ENCODE assay signal across 9 cellular contexts in the genomic region with DNA sequence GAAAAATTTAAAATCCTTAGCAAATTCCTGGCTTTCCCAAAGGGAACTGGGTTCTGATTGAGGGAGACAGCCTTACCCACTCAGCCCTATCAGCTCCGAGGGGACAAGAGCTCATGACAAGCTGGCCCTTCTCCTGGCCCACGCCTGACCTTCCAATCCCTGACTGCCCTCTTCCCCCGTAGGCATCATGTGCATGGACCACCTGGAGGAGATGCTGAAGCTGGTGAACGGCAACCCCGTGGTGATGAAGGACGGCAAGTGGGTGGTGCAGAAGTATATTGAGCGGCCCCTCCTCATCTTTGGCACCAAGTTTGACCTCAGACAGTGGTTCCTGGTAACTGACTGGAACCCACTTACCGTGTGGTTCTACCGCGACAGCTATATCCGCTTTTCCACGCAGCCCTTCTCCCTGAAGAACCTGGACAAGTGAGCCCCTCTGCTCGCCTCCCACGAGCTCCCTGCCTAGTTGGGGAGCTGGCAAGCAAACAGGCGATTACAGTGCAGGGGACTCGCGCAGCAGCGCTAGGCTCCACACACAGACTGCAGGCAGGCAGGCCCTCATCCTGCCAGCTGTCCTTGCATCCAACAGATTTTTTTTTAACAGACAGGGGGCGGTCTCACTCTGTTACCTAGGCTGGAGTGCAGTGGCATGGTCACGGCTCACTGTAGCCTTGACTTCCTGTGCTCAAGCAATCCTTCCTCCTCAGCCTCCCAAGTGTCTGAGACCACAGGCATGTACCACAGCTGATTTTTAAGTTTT. TPM values are rescaled to one million over a fixed set of nuclear protein-coding genes. Genes with fewer than 3 reads are reported as not detected.
DNase-seq lines count a peak whose midpoint lies in the region; ATAC-seq and TF ChIP-seq lines count a peak whose summit lies in the region.
"Had no signal": no experiment of that assay in that cellular context is flagged by ENCODE, and none has a peak within 500 bp of the region (broad histone marks: within the 10 kb centered on the region; RNA-seq: fewer than 3 reads in every experiment).

No MANE protein-coding gene starts in this region.

- peak in 3 of 6 experiments; percentile 23 to 41 (median 26) for TF ChIP-seq CTCF in upper lobe of left lung (IDR thresholded peaks at IDR 0.05)

- H3K9me3 Mint-ChIP-seq in activated naive CD4-positive, alpha-beta T cell treated with anti-CD3 and anti-CD28 coated beads for 36 hours = no peaks in the 10 kb centered on the region

- H3K27ac ChIP-seq in upper lobe of left lung = no peak overlapping the region

- H3K4me1 ChIP-seq in upper lobe of left lung = no peaks in the 10 kb centered on the region

- peak; percentile 48 for DNase-seq in activated naive CD4-positive, alpha-beta T cell treated with anti-CD3 and anti-CD28 coated beads for 36 hours
- DNase-seq in activated naive CD4-positive, alpha-beta T cell (lab: John Stamatoyannopoulos, UW) = no peak
- DNase-seq in SHP77 (lab: John Stamatoyannopoulos, UW) = peak; percentile 52 to 64
- no peak for DNase-seq in upper lobe of left lung
- DNase-seq in LoVo (ENCODE audit: low spot score) = no peak

- H3K27me3 Mint-ChIP-seq in activated naive CD4-positive, alpha-beta T cell treated with anti-CD3 and anti-CD28 coated beads for 36 hours (ENCODE audit: low read depth) = no peaks in the 10 kb centered on the region

- ATAC-seq in esophagus mucosa (peak; percentile 35), upper lobe of left lung (ENCODE audit: low FRiP score in 2 of 2) (peak; percentile 37 to 39), HG03565 (IDR thresholded peaks at IDR 0.05; ENCODE audit: unreplicated experiment) (no peak), HG03354 (IDR thresholded peaks at IDR 0.05; ENCODE audit: poor library complexity, severe bottlenecking, unreplicated experiment) (no peak)

- WGBS in upper lobe of left lung, 2 donors = 87 to 88% methylated on average over 15 to 20 of the region's 20 CpGs

- no peak overlapping the region for H3K27ac Mint-ChIP-seq in activated naive CD4-positive, alpha-beta T cell treated with anti-CD3 and anti-CD28 coated beads for 36 hours

- TF ChIP-seq EP300 in upper lobe of left lung (IDR thresholded peaks at IDR 0.05) = no peak

- CTCF ChIA-PET in activated naive CD4-positive, alpha-beta T cell treated with anti-CD3 and anti-CD28 coated beads for 36 hours (lab: Charles Lee) = interaction anchor here (0.8 to 1.4 kb wide), 5 partner anchors 19 to 105 kb away, joined by 3 to 6 read pairs (median 4); a partner anchor contains a TSS

- H3K36me3 ChIP-seq in upper lobe of left lung = peaks cover 0 to 31% (median 13%) of the 10 kb centered on the region in 4 donors

- TF ChIP-seq POLR2A in upper lobe of left lung (IDR thresholded peaks at IDR 0.05) = no peak

- H3K4me3 ChIP-seq in upper lobe of left lung = no peak overlapping the region

- H3K4me3 Mint-ChIP-seq in activated naive CD4-positive, alpha-beta T cell treated with anti-CD3 and anti-CD28 coated beads for 36 hours = no peak overlapping the region

- intact Hi-C loops in activated naive CD4-positive, alpha-beta T cell treated with anti-CD3 and anti-CD28 coated beads for 36 hours (cut with micrococcal nuclease) = no loop called here

- peaks cover 9% of the 10 kb centered on the region for H3K4me1 Mint-ChIP-seq in activated naive CD4-positive, alpha-beta T cell treated with anti-CD3 and anti-CD28 coated beads for 36 hours (ENCODE audit: low read depth)

- peaks cover 14% of the 10 kb centered on the region for H3K36me3 Mint-ChIP-seq in activated naive CD4-positive, alpha-beta T cell treated with anti-CD3 and anti-CD28 coated beads for 36 hours (ENCODE audit: low read depth)

- H3K27me3 ChIP-seq in upper lobe of left lung = no peaks in the 10 kb centered on the region

- H3K9me3 ChIP-seq in upper lobe of left lung = no peaks in the 10 kb centered on the region

RNA-seq across cellular contexts. Expression of a gene that starts 16.8 kb away (rescaled TPM):
- 10 to 100 TPM; 82.0 to 83.7 TPM for total RNA-seq in activated naive CD4-positive, alpha-beta T cell treated with anti-CD3 and anti-CD28 coated beads for 36 hours
- total RNA-seq in esophagus mucosa (29.1 TPM), upper lobe of left lung (10 to 100 TPM; 23.8 to 58.7 (median 34.9) TPM)

RNA-seq across cellular contexts. Expression of a gene that starts 16.9 kb away (rescaled TPM):
- total RNA-seq in activated naive CD4-positive, alpha-beta T cell treated with anti-CD3 and anti-CD28 coated beads for 36 hours = 10 to 100 TPM; 46.3 to 47.1 TPM
- total RNA-seq in esophagus mucosa (12.3 TPM), upper lobe of left lung (100 to 1,000 TPM in 2 of 6 donors, 10 to 100 TPM in 4; 33.0 to 544 (median 64.4) TPM)

RNA-seq across cellular contexts. Expression of a gene that starts 34.1 kb away (rescaled TPM):
- total RNA-seq in activated naive CD4-positive, alpha-beta T cell treated with anti-CD3 and anti-CD28 coated beads for 36 hours = 100 to 1,000 TPM; 141 to 144 TPM
- total RNA-seq in esophagus mucosa = 154 TPM
- total RNA-seq in upper lobe of left lung = 100 to 1,000 TPM in 5 of 6 donors, 10 to 100 TPM in 1; 88.3 to 186 (median 158) TPM

RNA-seq across cellular contexts. Expression of a gene that starts 34.7 kb away (rescaled TPM):
- total RNA-seq in activated naive CD4-positive, alpha-beta T cell treated with anti-CD3 and anti-CD28 coated beads for 36 hours = 10 to 100 TPM; 62.4 to 67.6 TPM
- total RNA-seq in esophagus mucosa (32.3 TPM), upper lobe of left lung (10 to 100 TPM; 48.2 to 68.0 (median 60.7) TPM)

RNA-seq across cellular contexts. Expression of a gene that starts 53.1 kb away (rescaled TPM):
- not detected for total RNA-seq in activated naive CD4-positive, alpha-beta T cell treated with anti-CD3 and anti-CD28 coated beads for 36 hours
- not detected for total RNA-seq in esophagus mucosa
- total RNA-seq in upper lobe of left lung = not detected
- total RNA-seq: myocyte had no signal

Comparison
In these comparisons a context has a peak if more than half of its experiments do, and no peak if none do; other contexts are left out.
1. DNase-seq: peak in activated naive CD4-positive, alpha-beta T cell treated with anti-CD3 and anti-CD28 coated beads for 36 hours (single experiment) and SHP77 (2 of 2); none in activated naive CD4-positive, alpha-beta T cell (0 of 4), upper lobe of left lung (0 of 2) and LoVo (single experiment).
2. ATAC-seq: peak in esophagus mucosa (single experiment) and upper lobe of left lung (2 of 2); none in HG03565 (single experiment) and HG03354 (single experiment).